ENCODE assay signal across 14 cellular contexts in the genomic region with DNA sequence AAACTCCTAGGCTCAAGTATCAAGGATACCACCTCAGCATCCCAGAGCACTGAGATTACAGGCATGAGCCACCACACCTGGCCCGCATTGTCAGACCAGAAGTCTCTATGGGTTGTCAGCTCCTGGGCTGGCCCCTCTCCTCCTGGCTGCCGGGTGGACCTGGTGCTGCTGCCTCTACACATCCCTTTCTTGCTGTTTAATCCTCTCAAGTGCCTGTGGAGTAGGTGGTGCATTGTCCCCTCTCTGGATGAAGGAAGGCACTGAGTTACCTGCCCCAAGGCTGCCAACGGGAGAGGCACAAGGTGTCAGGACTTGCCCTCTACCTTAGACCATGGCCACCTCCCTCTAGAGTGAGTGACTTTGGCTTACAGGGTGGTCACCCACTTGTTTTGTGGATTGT. TPM values are rescaled to one million over a fixed set of nuclear protein-coding genes. Genes with fewer than 3 reads are reported as not detected.
DNase-seq lines count a peak whose midpoint lies in the region; ATAC-seq lines count a peak whose summit lies in the region.
"Had no signal": no experiment of that assay in that cellular context is flagged by ENCODE, and none has a peak within 500 bp of the region (broad histone marks: within the 10 kb centered on the region; RNA-seq: fewer than 3 reads in every experiment).

No MANE protein-coding gene starts in this region.

- intact Hi-C loops in naive thymus-derived CD4-positive, alpha-beta T cell (cut with micrococcal nuclease): no loop called here
- intact Hi-C loops in activated CD4-positive, alpha-beta T cell treated with anti-CD3 and anti-CD28 coated beads, Interleukin-2, amount 10 ng/mL, durations not matched to agents 24 days and 14 days (cut with micrococcal nuclease): no loop called here

- peaks cover 12% of the 10 kb centered on the region for H3K9me3 Mint-ChIP-seq in stimulated activated memory B cell treated with anti-CD40 and anti-IgM and Interleukin-4, amounts not matched to agents 10 μg/mL and 1 μg/mL and 100 μg/mL, for 72 hours
- H3K9me3 Mint-ChIP-seq in naive thymus-derived CD4-positive, alpha-beta T cell: peaks cover 4 to 24% (median 14%) of the 10 kb centered on the region in 11 donors
- peaks cover 6% of the 10 kb centered on the region for H3K9me3 Mint-ChIP-seq in activated CD4-positive, alpha-beta T cell treated with anti-CD3 and anti-CD28 coated beads, Interleukin-2, amount 10 ng/mL, durations not matched to agents 24 days and 14 days

- peaks cover 41% of the 10 kb centered on the region for H3K4me1 ChIP-seq in BLaER1
- H3K4me1 ChIP-seq in naive thymus-derived CD4-positive, alpha-beta T cell (ENCODE audit: control insufficient read depth in 2 of 2, insufficient read depth in 2 of 2, low read length in 2 of 2): peaks cover 0 to 4% of the 10 kb centered on the region in 2 donors
- H3K4me1 ChIP-seq: HAP-1 had no signal

- H3K36me3 Mint-ChIP-seq in stimulated activated memory B cell treated with anti-CD40 and anti-IgM and Interleukin-4, amounts not matched to agents 10 μg/mL and 1 μg/mL and 100 μg/mL, for 72 hours: peaks cover 16% of the 10 kb centered on the region
- peaks cover 7 to 28% (median 24%) of the 10 kb centered on the region in 5 donors for H3K36me3 Mint-ChIP-seq in naive thymus-derived CD4-positive, alpha-beta T cell
- peaks cover 18% of the 10 kb centered on the region for H3K36me3 Mint-ChIP-seq in activated CD4-positive, alpha-beta T cell treated with anti-CD3 and anti-CD28 coated beads, Interleukin-2, amount 10 ng/mL, durations not matched to agents 24 days and 14 days (ENCODE audit: low read depth)

- ATAC-seq in activated CD4-positive, CD25-positive, alpha-beta regulatory T cell treated with anti-CD3 and anti-CD28 coated beads, Interleukin-2, amount 50 U/mL, for 24 hours: no peak
- no peak for ATAC-seq in left lobe of liver
- ATAC-seq in stimulated activated memory B cell treated with anti-CD40 and anti-IgM and Interleukin-4, amounts not matched to agents 10 μg/mL and 1 μg/mL and 100 μg/mL, for 72 hours: no peak
- no peak for ATAC-seq in naive thymus-derived CD4-positive, alpha-beta T cell

- no peak overlapping the region for H3K9ac ChIP-seq in BLaER1

- peaks cover 77% of the 10 kb centered on the region for H4K20me1 ChIP-seq in BLaER1

- no peak overlapping the region for H3K27ac ChIP-seq in BLaER1
- H3K27ac ChIP-seq in naive thymus-derived CD4-positive, alpha-beta T cell (ENCODE audit: low read depth, low read length): no peak overlapping the region

- no peak overlapping the region for H3K4me3 ChIP-seq in BLaER1
- no peak overlapping the region for H3K4me3 ChIP-seq in naive thymus-derived CD4-positive, alpha-beta T cell (ENCODE audit: low read length)
- H3K4me3 ChIP-seq: HAP-1 had no signal

- no peaks in the 10 kb centered on the region for H3K27me3 Mint-ChIP-seq in stimulated activated memory B cell treated with anti-CD40 and anti-IgM and Interleukin-4, amounts not matched to agents 10 μg/mL and 1 μg/mL and 100 μg/mL, for 72 hours
- no peaks in the 10 kb centered on the region for H3K27me3 Mint-ChIP-seq in naive thymus-derived CD4-positive, alpha-beta T cell
- no peaks in the 10 kb centered on the region for H3K27me3 Mint-ChIP-seq in activated CD4-positive, alpha-beta T cell treated with anti-CD3 and anti-CD28 coated beads, Interleukin-2, amount 10 ng/mL, durations not matched to agents 24 days and 14 days
- H3K27me3 Mint-ChIP-seq: CD4-positive, alpha-beta T cell had no signal

- CTCF ChIA-PET in naive thymus-derived CD4-positive, alpha-beta T cell (lab: Charles Lee): no interaction called here

- peaks cover 39% of the 10 kb centered on the region for H3K36me3 ChIP-seq in BLaER1
- H3K36me3 ChIP-seq in naive thymus-derived CD4-positive, alpha-beta T cell (ENCODE audit: control insufficient read depth in 2 of 3, insufficient read depth in 3 of 3, low read length in 3 of 3): no peaks in the 10 kb centered on the region
- H3K36me3 ChIP-seq: HAP-1 had no signal

- peaks cover 23% of the 10 kb centered on the region for H3K9me3 ChIP-seq in BLaER1
- peaks cover 0 to 19% (median 4%) of the 10 kb centered on the region in 3 experiments for H3K9me3 ChIP-seq in naive thymus-derived CD4-positive, alpha-beta T cell (ENCODE audit: control insufficient read depth in 2 of 3, low read length in 3 of 3)

- H3K4me1 Mint-ChIP-seq in stimulated activated memory B cell treated with anti-CD40 and anti-IgM and Interleukin-4, amounts not matched to agents 10 μg/mL and 1 μg/mL and 100 μg/mL, for 72 hours: peaks cover 21% of the 10 kb centered on the region
- H3K4me1 Mint-ChIP-seq in naive thymus-derived CD4-positive, alpha-beta T cell: peaks cover 11 to 45% (median 26%) of the 10 kb centered on the region in 7 donors
- peaks cover 15% of the 10 kb centered on the region for H3K4me1 Mint-ChIP-seq in activated CD4-positive, alpha-beta T cell treated with anti-CD3 and anti-CD28 coated beads, Interleukin-2, amount 10 ng/mL, durations not matched to agents 24 days and 14 days

- no peak overlapping the region for H3K4me3 Mint-ChIP-seq in stimulated activated memory B cell treated with anti-CD40 and anti-IgM and Interleukin-4, amounts not matched to agents 10 μg/mL and 1 μg/mL and 100 μg/mL, for 72 hours
- peak overlapping the region in 1 of 10 donors; percentile 63 for H3K4me3 Mint-ChIP-seq in naive thymus-derived CD4-positive, alpha-beta T cell
- no peak overlapping the region for H3K4me3 Mint-ChIP-seq in activated CD4-positive, alpha-beta T cell treated with anti-CD3 and anti-CD28 coated beads, Interleukin-2, amount 10 ng/mL, durations not matched to agents 24 days and 14 days
- H3K4me3 Mint-ChIP-seq: CD4-positive, alpha-beta T cell had no signal

- peak; percentile 24 for DNase-seq in activated CD4-positive, CD25-positive, alpha-beta regulatory T cell treated with anti-CD3 and anti-CD28 coated beads, Interleukin-2, amount 50 U/mL, for 72 hours
- peak; percentile 34 for DNase-seq in left lobe of liver (ENCODE audit: low spot score)
- DNase-seq in naive thymus-derived CD4-positive, alpha-beta T cell: no peak
- no peak for DNase-seq in activated CD4-positive, alpha-beta T cell treated with anti-CD3 and anti-CD28 coated beads, Interleukin-2, amount 10 ng/mL, durations not matched to agents 24 days and 14 days
- DNase-seq: 8988T; AML-193; C1 segment of cervical spinal cord; Calu3; CD4-positive, alpha-beta T cell; DMS 273 treated with DMSO at 0.1 percent for 48 hours had no signal

- POLR2A ChIA-PET in naive thymus-derived CD4-positive, alpha-beta T cell (lab: Charles Lee): no interaction called here

- H3K4me2 ChIP-seq in BLaER1: peak overlapping the region; percentile 27

- no peaks in the 10 kb centered on the region for H3K27me3 ChIP-seq in BLaER1
- H3K27me3 ChIP-seq in naive thymus-derived CD4-positive, alpha-beta T cell (ENCODE audit: control insufficient read depth in 2 of 2, insufficient read depth in 2 of 2, low read length in 2 of 2): no peaks in the 10 kb centered on the region

- H3K27ac Mint-ChIP-seq in stimulated activated memory B cell treated with anti-CD40 and anti-IgM and Interleukin-4, amounts not matched to agents 10 μg/mL and 1 μg/mL and 100 μg/mL, for 72 hours: peak overlapping the region; percentile 44
- H3K27ac Mint-ChIP-seq in naive thymus-derived CD4-positive, alpha-beta T cell: no peak overlapping the region
- H3K27ac Mint-ChIP-seq in activated CD4-positive, alpha-beta T cell treated with anti-CD3 and anti-CD28 coated beads, Interleukin-2, amount 10 ng/mL, durations not matched to agents 24 days and 14 days: no peak overlapping the region
- H3K27ac Mint-ChIP-seq: CD4-positive, alpha-beta T cell had no signal

RNA-seq across cellular contexts. Expression of a gene that starts 37.4 kb away (rescaled TPM):
- total RNA-seq in left lobe of liver: 7.3 TPM
- 10 to 100 TPM; 23.2 to 39.3 (median 29.6) TPM for total RNA-seq in naive thymus-derived CD4-positive, alpha-beta T cell
- 1 to 10 TPM; 1.0 to 3.5 TPM for polyA plus RNA-seq in naive thymus-derived CD4-positive, alpha-beta T cell
- total RNA-seq in activated CD4-positive, alpha-beta T cell treated with anti-CD3 and anti-CD28 coated beads, Interleukin-2, amount 10 ng/mL, durations not matched to agents 24 days and 14 days: 22.4 and 25.0 TPM in 2 replicates

Comparison
In these comparisons a context has a peak if more than half of its experiments do, and no peak if none do; other contexts are left out.
1. DNase-seq: peak in activated CD4-positive, CD25-positive, alpha-beta regulatory T cell treated with anti-CD3 and anti-CD28 coated beads, Interleukin-2, amount 50 U/mL, for 72 hours (single experiment) and left lobe of liver (single experiment); none in naive thymus-derived CD4-positive, alpha-beta T cell (0 of 9) and activated CD4-positive, alpha-beta T cell treated with anti-CD3 and anti-CD28 coated beads, Interleukin-2, amount 10 ng/mL, durations not matched to agents 24 days and 14 days (single experiment).